In genomic region chr18:58784601-58785137, GRCh38 we compare ENCODE assay signal across 12 cellular contexts.
DNase-seq lines count a peak whose midpoint lies in the region; ATAC-seq, FAIRE-seq and TF ChIP-seq lines count a peak whose summit lies in the region.
"Had no signal": no experiment of that assay in that cellular context is flagged by ENCODE, and none has a peak within 500 bp of the region (broad histone marks: within the 10 kb centered on the region; RNA-seq: fewer than 3 reads in every experiment).

No MANE protein-coding gene starts in this region.

- peak overlapping the region; percentile 0 to 59; a peak in 3 of 4 replicates for H4K8ac ChIP-seq in IMR-90 (ENCODE audit: low read depth in 2 of 2, low read length in 2 of 2)

- peaks cover 24% of the 10 kb centered on the region for H3K4me1 Mint-ChIP-seq in mesothelial cell of epicardium

- H3K4ac ChIP-seq in IMR-90 (ENCODE audit: low read depth, low read length) = peak overlapping the region; percentile 80

- peak overlapping the region; percentile 69; the same call in 2 of the 3 replicates for H2BK15ac ChIP-seq in IMR-90 (ENCODE audit: low read depth, low read length)

- peaks cover 0 to 2% of the 10 kb centered on the region in 2 experiments; a peak in 1 of 4 replicates for H3K79me1 ChIP-seq in IMR-90 (ENCODE audit: low read depth in 1 of 2, low read length in 2 of 2)

- H3K27ac Mint-ChIP-seq in mesothelial cell of epicardium = peak overlapping the region; percentile 78
- H3K27ac Mint-ChIP-seq: activated naive CD8-positive, alpha-beta T cell had no signal

- H3K9me3 Mint-ChIP-seq in mesothelial cell of epicardium = no peaks in the 10 kb centered on the region

- H3K36me3 Mint-ChIP-seq in mesothelial cell of epicardium = no peaks in the 10 kb centered on the region
- H3K36me3 Mint-ChIP-seq: activated naive CD8-positive, alpha-beta T cell had no signal

- no peaks in the 10 kb centered on the region for H3K27me3 Mint-ChIP-seq in mesothelial cell of epicardium (ENCODE audit: low read depth)

- peak overlapping the region; percentile 92 for H2BK120ac ChIP-seq in IMR-90 (ENCODE audit: low read depth, low read length)

- DNase-seq in A549 (ENCODE audit: low read depth in 1 of 2, low spot score in 1 of 2) (peak; percentile 50 to 97), IMR-90 (no peak), cardiac fibroblast (ENCODE audit: low read depth in 2 of 2) (peak; percentile 19 to 26), mesothelial cell of epicardium (ENCODE audit: low spot score in 2 of 2, unreplicated experiment in 2 of 2) (no peak), HCEC 1CT (no peak), NCI-H82 (lab: John Stamatoyannopoulos, UW) (no peak), DMS153 treated with DMSO at 0.1 percent for 48 hours (lab: John Stamatoyannopoulos, UW; ENCODE audit: unreplicated experiment) (no peak)
- no peak for DNase-seq in stimulated activated CD4-positive, alpha-beta T cell treated with anti-CD3 and anti-CD28 coated beads, Interleukin-12 subunit alpha, Interleukin-12 subunit beta, amount 100 ng/mL, for 4 hours
- DNase-seq: erythroblast had no signal

- H2AK5ac ChIP-seq in IMR-90 (ENCODE audit: low read depth, low read length) = peak overlapping the region; percentile 87

- peak overlapping the region; percentile 42 for H2BK5ac ChIP-seq in IMR-90 (ENCODE audit: low read depth, low read length, poor library complexity, severe bottlenecking)

- peak overlapping the region; percentile 90 for H2BK20ac ChIP-seq in IMR-90 (ENCODE audit: low read depth, low read length)

- no peak for FAIRE-seq in A549 (lab: Jason Lieb, UNC)
- FAIRE-seq: small intestine had no signal

- peak; percentile 27 to 39; a peak in 4 of 5 replicates for TF ChIP-seq RAD21 in A549 (conservative IDR thresholded peaks at IDR 0.05 in 1 of 2, IDR thresholded peaks at IDR 0.05 in 1 of 2)
- TF ChIP-seq RAD21 in IMR-90 (IDR thresholded peaks at IDR 0.05; ENCODE audit: low read length) = no peak

- H3K23ac ChIP-seq in IMR-90 (ENCODE audit: low read depth, low read length) = 0 out of 2 replicates have a peak overlapping the region, but pooled peaks have one; percentile 32

- dilution Hi-C loops in IMR-90 (cut with HindIII; ENCODE audit: low sequenced_read_pairs, unreplicated experiment) = loop anchor here (25.0 kb wide), 1 partner anchor 278 kb away; no protein-coding TSS in a partner anchor

- peak; percentile 56 to 72; a peak in 3 of 5 replicates for TF ChIP-seq EP300 in A549 (IDR thresholded peaks at IDR 0.05)

- H3K4me1 ChIP-seq in A549 = peaks cover 63% of the 10 kb centered on the region
- peaks cover 18% of the 10 kb centered on the region for H3K4me1 ChIP-seq in IMR-90 (ENCODE audit: control insufficient read depth, insufficient read depth, low read length)

- H3K9me1 ChIP-seq in IMR-90 (ENCODE audit: insufficient read depth, low read length) = peaks cover 15% of the 10 kb centered on the region

- in situ Hi-C loops in IMR-90 (cut with MboI; ENCODE audit: low sequenced_read_pairs) = loop anchor here (5.0 kb wide), 1 partner anchor 273 kb away; no protein-coding TSS in a partner anchor

- CTCF ChIA-PET in A549 (lab: Yijun Ruan, JAX) = interaction anchor here (1.2 to 12.8 kb wide), 3 partner anchors 9 to 286 kb away, joined by 3 to 206 read pairs (median 5); no protein-coding TSS in a partner anchor
- CTCF ChIA-PET in IMR-90 (lab: Yijun Ruan, JAX) = interaction anchor here (4.2 kb wide), 1 partner anchor 285 kb away, joined by 23 read pairs; no protein-coding TSS in a partner anchor

- TF ChIP-seq POLR2A in A549 (IDR thresholded peaks at IDR 0.05; ENCODE audit: low read length) = no peak
- no peak for TF ChIP-seq POLR2A in IMR-90 (IDR thresholded peaks at IDR 0.05; ENCODE audit: low read depth, low read length)

- no peaks in the 10 kb centered on the region for H3K27me3 ChIP-seq in IMR-90 (ENCODE audit: control insufficient read depth, insufficient read depth, low read length)

- H3K9me3 ChIP-seq in A549 (no peaks in the 10 kb centered on the region), IMR-90 (ENCODE audit: control insufficient read depth, insufficient read depth, low read length) (no peaks in the 10 kb centered on the region)

- POLR2A ChIA-PET in A549 (lab: Yijun Ruan, JAX) = interaction anchor here (0.6 to 2.9 kb wide), 10 partner anchors 9 to 356 kb away, joined by 3 to 14 read pairs (median 3); partner anchors contain the start of gene ZNF532
- POLR2A ChIA-PET in IMR-90 (lab: Charles Lee; ENCODE audit: unreplicated experiment) = no interaction called here

- peak overlapping the region; percentile 59; the same call in 1 of the 2 replicates for H3K14ac ChIP-seq in IMR-90 (replicated peaks; ENCODE audit: low read depth, low read length)

- H4K91ac ChIP-seq in IMR-90 (ENCODE audit: insufficient read depth, low read depth, low read length) = peak overlapping the region; percentile 70

- peak overlapping the region; percentile 82 for H3K4me2 ChIP-seq in A549
- no peak overlapping the region for H3K4me2 ChIP-seq in IMR-90 (ENCODE audit: low read depth, low read length)

- H3K56ac ChIP-seq in IMR-90 (ENCODE audit: extremely low read depth, insufficient read depth, low read length) = no peak overlapping the region

- H3K9ac ChIP-seq in IMR-90 (ENCODE audit: low read depth, low read length) = no peak overlapping the region

- WGBS in A549 (ENCODE audit: missing lambda C conversion rate) = 0% methylated on average over 12 of the region's 15 CpGs
- WGBS in IMR-90 (ENCODE audit: extremely low coverage in 2 of 2, insufficient read length in 1 of 2), 2 experiments = 80% methylated on average over 1 of the region's 15 CpGs; no CpG with 5 or more reads in 1 of the 2 experiments

- no peaks in the 10 kb centered on the region for H4K20me1 ChIP-seq in IMR-90 (ENCODE audit: insufficient read depth, low read length)

- no peaks in the 10 kb centered on the region for H3K36me3 ChIP-seq in IMR-90 (ENCODE audit: control insufficient read depth, insufficient read depth, low read length)

- H4K5ac ChIP-seq in IMR-90 (ENCODE audit: low read depth, low read length) = peak overlapping the region; percentile 26

- peak overlapping the region; percentile 83 for H2AFZ ChIP-seq in IMR-90 (replicated peaks; ENCODE audit: low read length, poor library complexity)

- intact Hi-C loops in IMR-90 (cut with micrococcal nuclease) = loop anchor here (1.0 to 5.0 kb wide), 2 partner anchors 168 to 273 kb away; no protein-coding TSS in a partner anchor

- TF ChIP-seq CTCF in A549 (IDR thresholded peaks at IDR 0.05) (no peak), IMR-90 (conservative IDR thresholded peaks at IDR 0.05; ENCODE audit: low read depth, low read length) (no peak), cardiac fibroblast (IDR thresholded peaks at IDR 0.05; ENCODE audit: low read depth, low read length) (no peak), mesothelial cell of epicardium (IDR thresholded peaks at IDR 0.05; ENCODE audit: unreplicated experiment) (no peak)

- peak overlapping the region; percentile 5 for H2AK9ac ChIP-seq in IMR-90 (replicated peaks; ENCODE audit: low read depth, low read length, poor library complexity)

- H3K27ac ChIP-seq in A549 = peak overlapping the region; percentile 98 to 99
- H3K27ac ChIP-seq in IMR-90 (ENCODE audit: insufficient read depth, low read length) = peak overlapping the region; percentile 22

- ATAC-seq in A549 = peak; percentile 70 to 79
- ATAC-seq in IMR-90 (ENCODE audit: low read depth) = no peak
- ATAC-seq: activated CD4-positive, CD25-positive, alpha-beta regulatory T cell treated with anti-CD3 and anti-CD28 coated beads, Interleukin-2, amount 50 U/mL, for 24 hours had no signal

- BruUV-seq in IMR-90 (replicated peaks; lab: Mats Ljungman, UMichigan) = no TSS peak

- H3K4me3 ChIP-seq in A549 (no peak overlapping the region), IMR-90 (ENCODE audit: insufficient read depth, low read depth, low read length) (no peak overlapping the region), cardiac fibroblast (replicated peaks in 1 of 2; ENCODE audit: low read depth in 2 of 2, low read length in 2 of 2) (no peak overlapping the region)

- H3K4me3 Mint-ChIP-seq in mesothelial cell of epicardium = no peak overlapping the region
- H3K4me3 Mint-ChIP-seq: activated naive CD8-positive, alpha-beta T cell had no signal

- peak overlapping the region; percentile 14 for H3K18ac ChIP-seq in IMR-90 (ENCODE audit: low read depth, low read length)

TF ChIP-seq in A549, 52 proteins besides CTCF, POLR2A, EP300 and RAD21 (continues in another document):
- TF ChIP-seq HOXB13 (CRISPR knock-in tag; IDR thresholded peaks at IDR 0.05; ENCODE audit: low read depth) (peak; percentile 34; the same call in 1 of the 2 replicates), KDM1A (IDR thresholded peaks at IDR 0.05; ENCODE audit: low read depth) (no peak), FOSB (CRISPR knock-in tag; IDR thresholded peaks at IDR 0.05) (no peak), JUNB (IDR thresholded peaks at IDR 0.05) (peak; percentile 29), ELK1 (IDR thresholded peaks at IDR 0.05; ENCODE audit: low read depth, low read length) (no peak)

TF ChIP-seq in IMR-90, 13 proteins besides CTCF, POLR2A, EP300 and RAD21 (continues in another document):
- TF ChIP-seq NFE2L2 (IDR thresholded peaks at IDR 0.05; ENCODE audit: low read depth, low read length) (no peak), BHLHE40 (IDR thresholded peaks at IDR 0.05; ENCODE audit: low read depth, low read length) (no peak), CEBPB (IDR thresholded peaks at IDR 0.05; ENCODE audit: low read depth, low read length) (no peak), MAFK (IDR thresholded peaks at IDR 0.05; ENCODE audit: low read depth, low read length) (no peak), RCOR1 (IDR thresholded peaks at IDR 0.05; ENCODE audit: insufficient replicate concordance, low read length) (no peak), CHD1 (IDR thresholded peaks at IDR 0.05; ENCODE audit: low read depth, low read length) (no peak), SMC3 (IDR thresholded peaks at IDR 0.05; ENCODE audit: low read depth, low read length) (no peak), FOS (IDR thresholded peaks at IDR 0.05; ENCODE audit: low read depth, low read length) (no peak), RFX5 (IDR thresholded peaks at IDR 0.05; ENCODE audit: low read depth, low read length) (no peak), MAZ (IDR thresholded peaks at IDR 0.05; ENCODE audit: borderline replicate concordance, low read depth, low read length) (no peak), USF2 (IDR thresholded peaks at IDR 0.05; ENCODE audit: low read depth, low read length) (no peak)

Comparison
In these comparisons a context has a peak if more than half of its experiments do, and no peak if none do; other contexts are left out.
1. DNase-seq: peak in A549 (2 of 2) and cardiac fibroblast (2 of 2); none in IMR-90 (single experiment), mesothelial cell of epicardium (0 of 2), HCEC 1CT (single experiment), stimulated activated CD4-positive, alpha-beta T cell treated with anti-CD3 and anti-CD28 coated beads, Interleukin-12 subunit alpha, Interleukin-12 subunit beta, amount 100 ng/mL, for 4 hours (single experiment), NCI-H82 (single experiment) and DMS153 treated with DMSO at 0.1 percent for 48 hours (single experiment).